ENCODE assay signal across 20 cellular contexts in genomic region chr10:95653895-95654294, GRCh38.
"Had no signal": no experiment of that assay in that cellular context is flagged by ENCODE, and none has a peak within 500 bp of the region (broad histone marks: within the 10 kb centered on the region; RNA-seq: fewer than 3 reads in every experiment).

No MANE protein-coding gene starts in this region.

- H3K27ac Mint-ChIP-seq: activated naive CD8-positive, alpha-beta T cell; activated T-cell treated with anti-CD3 and anti-CD28 coated beads, Interleukin-2, amount 50 U/mL, for 24 hours; activated T-helper 2 cell treated with anti-CD3 and anti-CD28 coated beads, Interferon-gamma antibody, Interleukin-2, Interleukin-4, amounts not matched to agents 10 μg/mL and 5 μg/mL and 100 μg/mL, durations not matched to agents 14 hours and 24 hours and 36 hours; endodermal cell; immature natural killer cell; stimulated activated naive CD8-positive, alpha-beta T cell treated with anti-CD3 and anti-CD28 coated beads, Interleukin-15, Interleukin-2, amounts not matched to agents 100 ng/mL and 50 ng/mL, for 24 hours had no signal

- ATAC-seq: left lobe of liver; lower lobe of right lung; naive thymus-derived CD4-positive, alpha-beta T cell had no signal

- H3K27me3 ChIP-seq: adrenal gland, spleen, tibial artery had no signal

- H3K27ac ChIP-seq: adrenal gland, epithelial cell of prostate, lower lobe of right lung, prostate gland, spleen had no signal

- H3K4me3 ChIP-seq: adrenal gland, lower lobe of right lung, prostate gland, spleen, tibial artery had no signal

- DNase-seq: activated naive CD4-positive, alpha-beta T cell; activated T-cell treated with anti-CD3 and anti-CD28 coated beads, Interleukin-2, amount 50 U/mL, for 24 hours; adrenal gland; cortex of kidney; endodermal cell; immature natural killer cell; lower lobe of right lung; naive thymus-derived CD4-positive, alpha-beta T cell; spleen; stimulated activated CD4-positive, alpha-beta T cell treated with anti-CD3 and anti-CD28 coated beads, Interleukin-4, amount 100 ng/mL, for 4 hours; substantia nigra; T-helper 9 cell; tibial artery had no signal

- H3K36me3 ChIP-seq: prostate gland had no signal

- H3K9me3 Mint-ChIP-seq: immature natural killer cell had no signal

- FAIRE-seq: bronchial epithelial cell had no signal

- H3K4me3 Mint-ChIP-seq: endodermal cell; stimulated activated naive CD8-positive, alpha-beta T cell treated with anti-CD3 and anti-CD28 coated beads, Interleukin-15, Interleukin-2, amounts not matched to agents 100 ng/mL and 50 ng/mL, for 24 hours had no signal

- H3K4me1 ChIP-seq: prostate gland had no signal

- H3K9me3 ChIP-seq: adrenal gland, lower lobe of right lung, prostate gland, tibial artery had no signal

- H3K27me3 Mint-ChIP-seq: activated naive CD8-positive, alpha-beta T cell; activated T-cell treated with anti-CD3 and anti-CD28 coated beads, Interleukin-2, amount 50 U/mL, for 24 hours; stimulated activated naive CD8-positive, alpha-beta T cell treated with anti-CD3 and anti-CD28 coated beads, Interleukin-15, Interleukin-2, amounts not matched to agents 100 ng/mL and 50 ng/mL, for 24 hours had no signal
